In the genomic region with DNA sequence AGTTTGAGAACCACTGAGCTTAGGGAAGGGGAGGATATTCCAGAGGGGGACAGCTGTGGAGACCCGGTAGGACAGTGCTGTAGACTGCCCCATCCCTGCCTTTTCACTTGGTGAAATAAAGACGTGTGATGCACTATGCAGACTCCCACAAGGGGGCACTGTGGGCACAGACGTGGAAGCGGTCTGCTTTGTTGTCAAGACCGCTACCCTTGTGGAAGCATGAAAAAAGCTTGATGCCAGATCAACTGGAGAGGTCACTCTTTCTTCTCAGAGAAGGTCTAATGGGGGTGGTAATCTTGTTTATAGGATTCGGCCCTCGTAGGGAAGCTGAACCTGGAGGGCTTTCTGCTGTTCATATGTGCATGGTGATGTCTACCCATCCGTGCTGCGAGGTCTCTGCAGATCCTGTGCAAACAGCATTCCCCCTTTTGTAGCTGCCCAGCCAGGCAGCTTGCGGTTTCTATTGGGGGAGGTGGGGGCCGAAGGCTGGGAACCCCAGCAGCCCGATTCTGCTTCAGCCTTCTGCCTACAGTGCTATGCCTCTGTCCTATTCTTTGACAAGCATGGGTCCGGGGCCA, we compare ENCODE assay signal across 8 cellular contexts. TPM values are rescaled to one million over a fixed set of nuclear protein-coding genes. Genes with fewer than 3 reads are reported as not detected.
DNase-seq lines count a peak whose midpoint lies in the region; ATAC-seq and TF ChIP-seq lines count a peak whose summit lies in the region.

No MANE protein-coding gene starts in this region.

- H2AFZ ChIP-seq in SU-DHL-6 (ENCODE audit: low read depth, low read length, severe bottlenecking) = no peak overlapping the region

- no peak for TF ChIP-seq POLR2A in NB4 (IDR thresholded peaks at IDR 0.05; ENCODE audit: extremely low read depth, insufficient read length)

- POLR2A ChIA-PET in CD8-positive, alpha-beta memory T cell (lab: Charles Lee) = no interaction called here
- POLR2A ChIA-PET in activated naive CD8-positive, alpha-beta T cell treated with anti-CD3 and anti-CD28 coated beads, Interleukin-2, amount 10 ng/mL, durations not matched to agents 7 days and 5 days (lab: Charles Lee) = interaction anchor here (0.9 to 3.1 kb wide), 2 partner anchors 15 to 255 kb away, joined by 4 to 12 read pairs; no protein-coding TSS in a partner anchor

- peaks cover under 1% of the 10 kb centered on the region for H3K36me3 ChIP-seq in CD8-positive, alpha-beta memory T cell (ENCODE audit: insufficient read depth, low read length)
- H3K36me3 ChIP-seq in SU-DHL-6 (ENCODE audit: low read length) = no peaks in the 10 kb centered on the region
- no peaks in the 10 kb centered on the region for H3K36me3 ChIP-seq in cardiac muscle cell

- no peaks in the 10 kb centered on the region for H3K27me3 ChIP-seq in CD8-positive, alpha-beta memory T cell (ENCODE audit: insufficient read depth, low read length, poor library complexity, severe bottlenecking)
- H3K27me3 ChIP-seq in SU-DHL-6 (ENCODE audit: low read length) (no peaks in the 10 kb centered on the region), cardiac muscle cell (no peaks in the 10 kb centered on the region)

- H3K36me3 Mint-ChIP-seq in CD8-positive, alpha-beta memory T cell = peaks cover 0 to 16% (median 4%) of the 10 kb centered on the region in 3 donors
- peaks cover 6% of the 10 kb centered on the region for H3K36me3 Mint-ChIP-seq in activated naive CD8-positive, alpha-beta T cell treated with anti-CD3 and anti-CD28 coated beads, Interleukin-2, amount 10 ng/mL, durations not matched to agents 7 days and 5 days

- H3K27me3 Mint-ChIP-seq in CD8-positive, alpha-beta memory T cell = no peaks in the 10 kb centered on the region
- H3K27me3 Mint-ChIP-seq in activated naive CD8-positive, alpha-beta T cell treated with anti-CD3 and anti-CD28 coated beads, Interleukin-2, amount 10 ng/mL, durations not matched to agents 7 days and 5 days = no peaks in the 10 kb centered on the region

- CTCF ChIA-PET in CD8-positive, alpha-beta memory T cell (lab: Charles Lee) = interaction anchor here (0.6 to 4.7 kb wide), 21 partner anchors 11 to 1166 kb away, joined by 3 to 64 read pairs (median 4); no protein-coding TSS in a partner anchor

- no peak overlapping the region for H3K4me3 Mint-ChIP-seq in CD8-positive, alpha-beta memory T cell
- H3K4me3 Mint-ChIP-seq in activated naive CD8-positive, alpha-beta T cell treated with anti-CD3 and anti-CD28 coated beads, Interleukin-2, amount 10 ng/mL, durations not matched to agents 7 days and 5 days = no peak overlapping the region

- H3K27ac Mint-ChIP-seq in CD8-positive, alpha-beta memory T cell = peak overlapping the region in 2 of 8 donors; percentile 27 to 62
- H3K27ac Mint-ChIP-seq in activated naive CD8-positive, alpha-beta T cell treated with anti-CD3 and anti-CD28 coated beads, Interleukin-2, amount 10 ng/mL, durations not matched to agents 7 days and 5 days = peak overlapping the region; percentile 59

- no peaks in the 10 kb centered on the region for H3K9me3 ChIP-seq in CD8-positive, alpha-beta memory T cell (ENCODE audit: low read length)
- H3K9me3 ChIP-seq in SU-DHL-6 (ENCODE audit: insufficient read depth, low read length) (no peaks in the 10 kb centered on the region), cardiac muscle cell (ENCODE audit: low read depth) (no peaks in the 10 kb centered on the region)

- no peak overlapping the region for H3K27ac ChIP-seq in CD8-positive, alpha-beta memory T cell (ENCODE audit: low read depth, low read length)
- no peak overlapping the region for H3K27ac ChIP-seq in SU-DHL-6 (ENCODE audit: low read depth, low read length)
- H3K27ac ChIP-seq in cardiac muscle cell = no peak overlapping the region

- H3K4me1 ChIP-seq in CD8-positive, alpha-beta memory T cell (ENCODE audit: insufficient read depth, low read length) = peaks cover 4% of the 10 kb centered on the region
- peaks cover 22% of the 10 kb centered on the region for H3K4me1 ChIP-seq in cardiac muscle cell (ENCODE audit: low read depth)

- H3F3A ChIP-seq in SU-DHL-6 (ENCODE audit: insufficient read depth) = peaks cover 21% of the 10 kb centered on the region

- no peaks in the 10 kb centered on the region for H3K9me3 Mint-ChIP-seq in CD8-positive, alpha-beta memory T cell
- no peaks in the 10 kb centered on the region for H3K9me3 Mint-ChIP-seq in activated naive CD8-positive, alpha-beta T cell treated with anti-CD3 and anti-CD28 coated beads, Interleukin-2, amount 10 ng/mL, durations not matched to agents 7 days and 5 days

- H3K9ac ChIP-seq in SU-DHL-6 (ENCODE audit: low read length) = no peak overlapping the region

- no peak overlapping the region for H3K4me3 ChIP-seq in CD8-positive, alpha-beta memory T cell (ENCODE audit: low read length)
- H3K4me3 ChIP-seq in NB4 (ENCODE audit: low read depth, low read length) (no peak overlapping the region), SU-DHL-6 (ENCODE audit: insufficient read depth, low read length, poor library complexity, severe bottlenecking) (no peak overlapping the region), cardiac muscle cell (no peak overlapping the region)

- no peaks in the 10 kb centered on the region for H3K79me2 ChIP-seq in SU-DHL-6 (ENCODE audit: insufficient read depth, low read length)

- H3K4me1 Mint-ChIP-seq in CD8-positive, alpha-beta memory T cell = peaks cover 8 to 23% (median 19%) of the 10 kb centered on the region in 3 donors
- peaks cover 16% of the 10 kb centered on the region for H3K4me1 Mint-ChIP-seq in activated naive CD8-positive, alpha-beta T cell treated with anti-CD3 and anti-CD28 coated beads, Interleukin-2, amount 10 ng/mL, durations not matched to agents 7 days and 5 days

- peak; percentile 55 for ATAC-seq in GM21529 (IDR thresholded peaks at IDR 0.05; ENCODE audit: unreplicated experiment)
- peak; percentile 88 for ATAC-seq in activated naive CD8-positive, alpha-beta T cell treated with anti-CD3 and anti-CD28 coated beads, Interleukin-2, amount 10 ng/mL, durations not matched to agents 7 days and 5 days (ENCODE audit: low read depth)

- H3K9me2 ChIP-seq in SU-DHL-6 (replicated peaks; ENCODE audit: insufficient read depth, low read length) = no peaks in the 10 kb centered on the region

- TF ChIP-seq CTCF in NB4 (IDR thresholded peaks at IDR 0.05; ENCODE audit: low read depth, low read length) (peak; percentile 90), SU-DHL-6 (IDR thresholded peaks at IDR 0.05; ENCODE audit: insufficient read depth, low read length, poor library complexity, severe bottlenecking) (peak; percentile 84), cardiac muscle cell (IDR thresholded peaks at IDR 0.05; ENCODE audit: low read depth, low read length) (peak; percentile 87)

- no peak overlapping the region for H3K4me2 ChIP-seq in SU-DHL-6 (ENCODE audit: low read depth, low read length, poor library complexity, severe bottlenecking)

- DNase-seq in CD8-positive, alpha-beta memory T cell = peak; percentile 61 to 81 (median 69)
- peak; percentile 87 for DNase-seq in NB4 (ENCODE audit: low read depth)
- peak; percentile 86 for DNase-seq in activated naive CD8-positive, alpha-beta T cell treated with anti-CD3 and anti-CD28 coated beads, Interleukin-2, amount 10 ng/mL, durations not matched to agents 7 days and 5 days
- peak; percentile 91 to 93 for DNase-seq in cardiac muscle cell (ENCODE audit: low read depth in 1 of 2, low spot score in 1 of 2)
- peak; percentile 53 for DNase-seq in pulmonary artery endothelial cell (ENCODE audit: low read depth, low spot score)
- no peak for DNase-seq in 8988T

- H4K20me1 ChIP-seq in SU-DHL-6 (ENCODE audit: low read depth, low read length) = no peaks in the 10 kb centered on the region

RNA-seq across cellular contexts. Expression of a gene that starts 13.7 kb away (rescaled TPM):
- total RNA-seq in CD8-positive, alpha-beta memory T cell = 1,000 to 10,000 TPM; 1,808 to 1,994 TPM
- polyA plus RNA-seq in CD8-positive, alpha-beta memory T cell = 996 TPM
- 1,000 to 10,000 TPM; 1,523 to 1,613 TPM for total RNA-seq in activated naive CD8-positive, alpha-beta T cell treated with anti-CD3 and anti-CD28 coated beads, Interleukin-2, amount 10 ng/mL, durations not matched to agents 7 days and 5 days
- 1,990 and 2,002 TPM in 2 replicates for total RNA-seq in cardiac muscle cell
- polyA plus RNA-seq in cardiac muscle cell = 526 and 543 TPM in 2 replicates
- 2,203 and 2,410 TPM in 2 replicates for total RNA-seq in pulmonary artery endothelial cell

RNA-seq across cellular contexts. Expression of a gene that starts 18.1 kb away (rescaled TPM):
- 10 to 100 TPM; 26.0 to 27.2 TPM for total RNA-seq in CD8-positive, alpha-beta memory T cell
- polyA plus RNA-seq in CD8-positive, alpha-beta memory T cell = 10.2 TPM
- total RNA-seq in activated naive CD8-positive, alpha-beta T cell treated with anti-CD3 and anti-CD28 coated beads, Interleukin-2, amount 10 ng/mL, durations not matched to agents 7 days and 5 days = 10 to 100 TPM; 18.7 to 20.2 TPM
- total RNA-seq in cardiac muscle cell (15.5 and 19.5 TPM in 2 replicates), pulmonary artery endothelial cell (18.4 and 26.3 TPM in 2 replicates)
- polyA plus RNA-seq in cardiac muscle cell = 16.8 and 22.4 TPM in 2 replicates
